8 cellular contexts compared by ENCODE assay signal in the genomic region with DNA sequence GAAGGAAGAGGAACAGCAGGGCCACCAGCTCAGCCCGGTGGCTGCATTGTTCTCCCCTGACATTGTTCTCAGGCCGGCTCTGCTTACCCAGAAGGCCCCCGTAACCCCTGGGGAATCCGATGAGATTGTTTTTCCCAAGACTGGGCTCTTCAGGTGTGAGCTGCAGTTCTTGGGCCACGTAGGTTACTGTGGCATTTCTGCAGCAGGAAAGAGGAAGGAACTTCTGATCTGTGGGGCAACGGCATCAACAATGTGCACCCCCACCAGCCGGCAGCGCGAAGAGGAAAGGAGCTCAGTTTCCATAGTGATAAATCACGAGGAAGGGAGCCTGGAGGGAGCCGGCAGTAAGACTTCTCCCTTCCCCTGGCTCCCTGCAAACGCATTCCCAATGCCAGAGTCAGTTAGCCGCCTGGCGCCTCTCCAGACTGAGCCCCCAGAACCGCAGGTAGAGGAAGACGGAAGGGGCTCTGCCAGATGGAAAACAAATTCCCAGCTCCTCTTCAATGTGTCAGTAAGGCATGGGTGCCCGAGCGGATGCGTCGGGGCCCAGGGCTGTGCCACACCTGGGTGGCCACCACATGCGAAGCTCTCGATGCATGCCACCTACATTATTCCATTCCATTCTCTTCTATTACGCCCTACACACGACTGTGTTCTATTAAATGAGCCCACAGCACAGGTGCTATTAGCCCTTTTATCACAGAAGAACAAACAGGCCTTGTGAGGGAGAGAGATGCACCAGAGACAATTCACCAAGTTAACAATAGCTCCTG. TPM values are rescaled to one million over a fixed set of nuclear protein-coding genes. Genes with fewer than 3 reads are reported as not detected.
DNase-seq lines count a peak whose midpoint lies in the region; ATAC-seq and TF ChIP-seq lines count a peak whose summit lies in the region.

No MANE protein-coding gene starts in this region.

- H3K27me3 ChIP-seq in brain microvascular endothelial cell (replicated peaks) (no peaks in the 10 kb centered on the region), kidney epithelial cell (ENCODE audit: control insufficient read depth, insufficient read depth, low read length) (no peaks in the 10 kb centered on the region), spleen (replicated peaks in 1 of 7) (no peaks in the 10 kb centered on the region)

- TF ChIP-seq CTCF in brain microvascular endothelial cell (IDR thresholded peaks at IDR 0.05; ENCODE audit: low read depth, low read length, missing control alignments), result no peak
- no peak for TF ChIP-seq CTCF in kidney epithelial cell (IDR thresholded peaks at IDR 0.05; ENCODE audit: insufficient read depth, low read length, poor library complexity, severe bottlenecking)
- TF ChIP-seq CTCF in spleen (IDR thresholded peaks at IDR 0.05 in 8 of 11, conservative IDR thresholded peaks at IDR 0.05 in 3 of 11), result no peak

- H3K36me3 ChIP-seq in brain microvascular endothelial cell (replicated peaks), result no peaks in the 10 kb centered on the region
- no peaks in the 10 kb centered on the region for H3K36me3 ChIP-seq in kidney epithelial cell (ENCODE audit: control insufficient read depth, insufficient read depth, low read length)
- no peaks in the 10 kb centered on the region for H3K36me3 ChIP-seq in spleen

- H3K9me3 ChIP-seq in spleen, result no peaks in the 10 kb centered on the region

- H3K4me3 ChIP-seq in brain microvascular endothelial cell (ENCODE audit: low read depth, low read length), result peak overlapping the region; percentile 29
- H3K4me3 ChIP-seq in kidney epithelial cell (ENCODE audit: low read depth, low read length), result no peak overlapping the region
- H3K4me3 ChIP-seq in spleen, result peak overlapping the region; percentile 0 to 71 (median 28)

- H3K27ac ChIP-seq in brain microvascular endothelial cell (no peak overlapping the region), spleen (peak overlapping the region; percentile 29 to 89 (median 74))

- intact Hi-C loops in spleen (cut with DNase I; ENCODE audit: low total_unique reads), result no loop called here

- TF ChIP-seq POLR2A in spleen (IDR thresholded peaks at IDR 0.05), result no peak

- ATAC-seq in HG02642 (IDR thresholded peaks at IDR 0.05; ENCODE audit: poor library complexity, unreplicated experiment), result no peak
- ATAC-seq in HG03139 (IDR thresholded peaks at IDR 0.05; ENCODE audit: unreplicated experiment), result no peak

- peaks cover 8 to 74% (median 55%) of the 10 kb centered on the region in 6 donors for H3K4me1 ChIP-seq in spleen

- in situ Hi-C loops in brain microvascular endothelial cell (cut with HindIII; ENCODE audit: low pct_ligation_motif_present, low sequenced_read_pairs), result no loop called here

- peak in 10 of 14 donors; percentile 13 to 62 (median 30) for DNase-seq in C1 segment of cervical spinal cord (lab: John Stamatoyannopoulos, UW)
- DNase-seq in NCI-H1436 treated with DMSO at 0.1 percent for 48 hours (lab: John Stamatoyannopoulos, UW), result peak; percentile 38
- DNase-seq in brain microvascular endothelial cell, result peak; percentile 16
- peak; percentile 21 for DNase-seq in kidney epithelial cell (ENCODE audit: low read depth)
- peak; percentile 90 for DNase-seq in spleen
- no peak for DNase-seq in stimulated activated naive CD4-positive, alpha-beta T cell treated with Interleukin-2 at 50 U/mL for 16 hours (lab: John Stamatoyannopoulos, UW)

- 23 to 36% (median 27%) methylated on average over 24 of the region's 24 CpGs for WGBS in spleen, 5 donors

RNA-seq across cellular contexts. Expression of a gene that starts 21.5 kb away (rescaled TPM):
- total RNA-seq in kidney epithelial cell (1.1 and 1.4 TPM in 2 replicates), spleen (100 to 1,000 TPM; 184 to 318 (median 215) TPM)
- polyA plus RNA-seq in spleen, result 10 to 100 TPM; 18.5 to 30.3 (median 21.0) TPM

RNA-seq across cellular contexts. Expression of a gene that starts 36.7 kb away (rescaled TPM):
- total RNA-seq in kidney epithelial cell (not detected in 2 replicates), spleen (10 to 100 TPM; 18.9 to 55.0 (median 29.1) TPM)
- 10 to 100 TPM; 15.6 to 26.3 (median 15.7) TPM for polyA plus RNA-seq in spleen

Comparison
In these comparisons a context has a peak if more than half of its experiments do, and no peak if none do; other contexts are left out.
1. RNA of a gene that starts 21.5 kb away (total RNA-seq): 184 to 318 TPM in spleen; 1.1 to 1.4 TPM in kidney epithelial cell; every median in the first group is over 10 times any median in the second.
2. RNA of a gene that starts 36.7 kb away (total RNA-seq): 18.9 to 55.0 TPM in spleen; not detected in kidney epithelial cell; every median in the first group is over 10 times any median in the second.